Comparison of ENCODE assay signal across 26 cellular contexts in the genomic region with DNA sequence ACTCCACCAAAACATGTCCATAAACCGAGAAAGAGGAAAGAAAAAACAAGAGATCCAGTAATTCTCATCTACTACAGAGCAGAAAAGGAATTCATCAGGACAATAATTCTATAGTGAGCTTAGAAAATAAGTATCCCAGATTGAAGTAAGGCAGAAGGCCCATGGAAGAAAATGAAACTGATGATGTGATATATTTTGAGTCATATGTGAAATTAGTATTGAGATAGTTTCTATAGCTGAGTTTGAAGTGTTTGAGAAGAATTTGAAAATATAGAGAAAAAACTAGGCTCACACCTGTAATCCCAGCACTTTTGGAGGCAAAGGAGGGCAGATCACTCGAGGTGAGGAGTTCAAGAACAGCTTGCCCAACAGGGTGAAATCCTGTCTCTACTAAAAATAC. TPM values are rescaled to one million over a fixed set of nuclear protein-coding genes. Genes with fewer than 3 reads are reported as not detected.
DNase-seq lines count a peak whose midpoint lies in the region; ATAC-seq and TF ChIP-seq lines count a peak whose summit lies in the region.
"Had no signal": no experiment of that assay in that cellular context is flagged by ENCODE, and none has a peak within 500 bp of the region (broad histone marks: within the 10 kb centered on the region; RNA-seq: fewer than 3 reads in every experiment).

No MANE protein-coding gene starts in this region.

- no peaks in the 10 kb centered on the region for H3K9me3 ChIP-seq in endodermal cell (ENCODE audit: control insufficient read depth, low read length)
- no peaks in the 10 kb centered on the region for H3K9me3 ChIP-seq in right atrium auricular region
- H3K9me3 ChIP-seq in OCI-LY7 (ENCODE audit: low read length) = no peaks in the 10 kb centered on the region
- H3K9me3 ChIP-seq: right lobe of liver had no signal

- no peak overlapping the region for H3K4me2 ChIP-seq in OCI-LY7 (ENCODE audit: low read length)

- no peak overlapping the region for H3K4me3 Mint-ChIP-seq in stimulated activated naive CD8-positive, alpha-beta T cell treated with anti-CD3 and anti-CD28 coated beads, Interleukin-15, Interleukin-2, amounts not matched to agents 100 ng/mL and 50 ng/mL, for 24 hours
- no peak overlapping the region for H3K4me3 Mint-ChIP-seq in activated naive CD8-positive, alpha-beta T cell
- no peak overlapping the region for H3K4me3 Mint-ChIP-seq in endodermal cell
- H3K4me3 Mint-ChIP-seq: activated T-helper 1 cell treated with anti-CD3 and anti-CD28 coated beads, Interleukin-12 subunit alpha, Interleukin-12 subunit beta, Interleukin-2, Interleukin-4 antibody, amounts not matched to agents 30 ng/mL and 10 ng/mL and 1 ng/mL, durations not matched to agents 14 hours and 24 hours and 36 hours; CD8-positive, alpha-beta T cell; mesothelial cell of epicardium; nephron had no signal

- H3K9me2 ChIP-seq in OCI-LY7 (ENCODE audit: insufficient read depth, low read length) = no peaks in the 10 kb centered on the region

- POLR2A ChIA-PET in OCI-LY7 (lab: Charles Lee) = interaction anchor here (0.5 kb wide), 1 partner anchor 304 kb away, joined by 4 read pairs; no protein-coding TSS in a partner anchor

- BruUV-seq in OCI-LY7 (replicated peaks; lab: Mats Ljungman, UMichigan) = no TSS peak

- H3K27ac Mint-ChIP-seq in stimulated activated naive CD8-positive, alpha-beta T cell treated with anti-CD3 and anti-CD28 coated beads, Interleukin-15, Interleukin-2, amounts not matched to agents 100 ng/mL and 50 ng/mL, for 24 hours = peak overlapping the region; percentile 76
- H3K27ac Mint-ChIP-seq in activated naive CD8-positive, alpha-beta T cell = peak overlapping the region; percentile 79
- no peak overlapping the region for H3K27ac Mint-ChIP-seq in endodermal cell
- H3K27ac Mint-ChIP-seq: activated T-helper 1 cell treated with anti-CD3 and anti-CD28 coated beads, Interleukin-12 subunit alpha, Interleukin-12 subunit beta, Interleukin-2, Interleukin-4 antibody, amounts not matched to agents 30 ng/mL and 10 ng/mL and 1 ng/mL, durations not matched to agents 14 hours and 24 hours and 36 hours; CD8-positive, alpha-beta T cell; nephron had no signal

- H3K27me3 ChIP-seq in endodermal cell (ENCODE audit: control insufficient read depth, insufficient read depth, low read length, poor library complexity, severe bottlenecking) (no peaks in the 10 kb centered on the region), right atrium auricular region (no peaks in the 10 kb centered on the region)
- H3K27me3 ChIP-seq: right lobe of liver had no signal

- H2AFZ ChIP-seq in OCI-LY7 (ENCODE audit: low read length) = no peak overlapping the region
- H2AFZ ChIP-seq: parathyroid adenoma had no signal

- no peak overlapping the region for H3K9ac ChIP-seq in endodermal cell (ENCODE audit: extremely low read depth, low read length, poor library complexity, severe bottlenecking)
- H3K9ac ChIP-seq: parathyroid adenoma had no signal

- peaks cover 45% of the 10 kb centered on the region for H4K20me1 ChIP-seq in OCI-LY7 (ENCODE audit: insufficient read depth, low read length)

- H3K4me1 Mint-ChIP-seq in stimulated activated naive CD8-positive, alpha-beta T cell treated with anti-CD3 and anti-CD28 coated beads, Interleukin-15, Interleukin-2, amounts not matched to agents 100 ng/mL and 50 ng/mL, for 24 hours (ENCODE audit: low read depth) = peaks cover 52% of the 10 kb centered on the region
- H3K4me1 Mint-ChIP-seq in activated naive CD8-positive, alpha-beta T cell (ENCODE audit: low read depth) = peaks cover 52% of the 10 kb centered on the region
- H3K4me1 Mint-ChIP-seq in endodermal cell = peaks cover 5% of the 10 kb centered on the region
- H3K4me1 Mint-ChIP-seq: mesothelial cell of epicardium, nephron had no signal

- no peaks in the 10 kb centered on the region for H3K9me3 Mint-ChIP-seq in stimulated activated naive CD8-positive, alpha-beta T cell treated with anti-CD3 and anti-CD28 coated beads, Interleukin-15, Interleukin-2, amounts not matched to agents 100 ng/mL and 50 ng/mL, for 24 hours
- no peaks in the 10 kb centered on the region for H3K9me3 Mint-ChIP-seq in activated naive CD8-positive, alpha-beta T cell (ENCODE audit: low read depth)
- H3K9me3 Mint-ChIP-seq in endodermal cell = no peaks in the 10 kb centered on the region
- H3K9me3 Mint-ChIP-seq: activated T-helper 1 cell treated with anti-CD3 and anti-CD28 coated beads, Interleukin-12 subunit alpha, Interleukin-12 subunit beta, Interleukin-2, Interleukin-4 antibody, amounts not matched to agents 30 ng/mL and 10 ng/mL and 1 ng/mL, durations not matched to agents 14 hours and 24 hours and 36 hours; CD8-positive, alpha-beta T cell; mesothelial cell of epicardium; nephron had no signal

- 69 to 75% methylated on average over 1 to 2 of the region's 2 CpGs for WGBS in endodermal cell (ENCODE audit: insufficient coverage in 1 of 2, insufficient read length in 1 of 2), 2 experiments

- no peak for ATAC-seq in stimulated activated naive CD8-positive, alpha-beta T cell treated with anti-CD3 and anti-CD28 coated beads, Interleukin-15, Interleukin-2, amounts not matched to agents 100 U/mL and 50 U/mL, for 24 hours
- ATAC-seq in HG03571 (IDR thresholded peaks at IDR 0.05; ENCODE audit: unreplicated experiment) = no peak
- ATAC-seq: CD8-positive, alpha-beta T cell; left ventricle myocardium superior; right lobe of liver; SK-N-SH treated with all-trans-retinoic acid at 6 μM for 48 hours had no signal

- TF ChIP-seq CTCF in endodermal cell (conservative IDR thresholded peaks at IDR 0.05) (no peak), right atrium auricular region (IDR thresholded peaks at IDR 0.05) (no peak), OCI-LY7 (conservative IDR thresholded peaks at IDR 0.05; ENCODE audit: low read length) (no peak)

- H3K27ac ChIP-seq in endodermal cell (ENCODE audit: low read depth, low read length) (no peak overlapping the region), right atrium auricular region (no peak overlapping the region), OCI-LY7 (ENCODE audit: low read depth, low read length, poor library complexity, severe bottlenecking) (no peak overlapping the region)
- H3K27ac ChIP-seq: parathyroid adenoma, right lobe of liver had no signal

- H3K36me3 Mint-ChIP-seq in stimulated activated naive CD8-positive, alpha-beta T cell treated with anti-CD3 and anti-CD28 coated beads, Interleukin-15, Interleukin-2, amounts not matched to agents 100 ng/mL and 50 ng/mL, for 24 hours (ENCODE audit: low read depth) = peaks cover 79% of the 10 kb centered on the region
- peaks cover 10% of the 10 kb centered on the region for H3K36me3 Mint-ChIP-seq in activated naive CD8-positive, alpha-beta T cell
- H3K36me3 Mint-ChIP-seq in endodermal cell (ENCODE audit: low read depth) = peaks cover 69% of the 10 kb centered on the region

- CTCF ChIA-PET in OCI-LY7 (lab: Charles Lee; ENCODE audit: unreplicated experiment) = no interaction called here

- no peak for DNase-seq in stimulated activated naive CD8-positive, alpha-beta T cell treated with anti-CD3 and anti-CD28 coated beads, Interleukin-15, Interleukin-2, amounts not matched to agents 100 U/mL and 50 U/mL, for 24 hours
- DNase-seq in endodermal cell (peak; percentile 16), right atrium auricular region (ENCODE audit: low spot score) (no peak), OCI-LY7 (ENCODE audit: low spot score) (no peak)
- DNase-seq: activated CD4-positive, alpha-beta T cell treated with anti-CD3 and anti-CD28 coated beads, Interleukin-2, amount 50 U/mL, for 4 hours; amniotic stem cell; CD8-positive, alpha-beta T cell; left ventricle myocardium superior; NCI-H1092; NCI-H187 treated with DMSO at 0.1 percent for 48 hours; NCI-H526 treated with DMSO at 0.1 percent for 48 hours; right lobe of liver; stimulated activated CD4-positive, alpha-beta T cell treated with anti-CD3 and anti-CD28 coated beads, Interleukin-4, amount 100 ng/mL, for 4 hours; stimulated activated naive CD4-positive, alpha-beta T cell treated with Interleukin-2 at 50 U/mL for 16 hours; trophoblast cell had no signal

- no peaks in the 10 kb centered on the region for H3K4me1 ChIP-seq in endodermal cell (ENCODE audit: control insufficient read depth, insufficient read depth, low read length)
- H3K4me1 ChIP-seq in right atrium auricular region = peaks cover 0 to 15% of the 10 kb centered on the region in 2 donors
- peaks cover 4% of the 10 kb centered on the region for H3K4me1 ChIP-seq in OCI-LY7 (ENCODE audit: insufficient read depth, low read length, poor library complexity, severe bottlenecking)
- H3K4me1 ChIP-seq: right lobe of liver had no signal

- H3K4me3 ChIP-seq in endodermal cell (ENCODE audit: low read length) = no peak overlapping the region
- no peak overlapping the region for H3K4me3 ChIP-seq in right atrium auricular region
- no peak overlapping the region for H3K4me3 ChIP-seq in OCI-LY7 (ENCODE audit: low read depth, low read length, poor library complexity, severe bottlenecking)
- H3K4me3 ChIP-seq: right lobe of liver had no signal

- H3K36me3 ChIP-seq in endodermal cell (ENCODE audit: control insufficient read depth, insufficient read depth, low read length) = peaks cover 74% of the 10 kb centered on the region
- peaks cover 55% of the 10 kb centered on the region for H3K36me3 ChIP-seq in right atrium auricular region
- H3K36me3 ChIP-seq in OCI-LY7 (ENCODE audit: insufficient read depth, low read length) = peaks cover 95% of the 10 kb centered on the region

- intact Hi-C loops in OCI-LY7 (cut with micrococcal nuclease; ENCODE audit: unreplicated experiment) = no loop called here

- no peaks in the 10 kb centered on the region for H3K27me3 Mint-ChIP-seq in stimulated activated naive CD8-positive, alpha-beta T cell treated with anti-CD3 and anti-CD28 coated beads, Interleukin-15, Interleukin-2, amounts not matched to agents 100 ng/mL and 50 ng/mL, for 24 hours
- H3K27me3 Mint-ChIP-seq in activated naive CD8-positive, alpha-beta T cell = no peaks in the 10 kb centered on the region
- no peaks in the 10 kb centered on the region for H3K27me3 Mint-ChIP-seq in endodermal cell (ENCODE audit: insufficient read depth)

- H3K79me2 ChIP-seq in OCI-LY7 (ENCODE audit: insufficient read depth, low read depth, low read length) = peaks cover 70% of the 10 kb centered on the region

RNA-seq across cellular contexts. Expression of a gene that starts 19.7 kb away (rescaled TPM):
- total RNA-seq in endodermal cell = 100 to 1,000 TPM; 122 to 169 TPM
- polyA plus RNA-seq in endodermal cell (2013, experiment 1 of 2) = 252 TPM
- 214 TPM for polyA plus RNA-seq in endodermal cell (2013, experiment 2 of 2)
- total RNA-seq in right atrium auricular region = 10 to 100 TPM; 19.6 to 31.3 TPM
- total RNA-seq in OCI-LY7 (2014; rRNA removed; shearing (Covaris generic)) = 109 and 190 TPM in 2 replicates
- 190 and 206 TPM in 2 replicates for total RNA-seq in OCI-LY7 (2022)

RNA-seq across cellular contexts. Expression of a gene that starts 28.2 kb away (rescaled TPM):
- total RNA-seq in endodermal cell = not detected
- polyA plus RNA-seq in endodermal cell (2013, experiment 1 of 2) = not detected
- not detected for polyA plus RNA-seq in endodermal cell (2013, experiment 2 of 2)
- total RNA-seq in right atrium auricular region = not detected
- total RNA-seq in OCI-LY7 (2014; rRNA removed; shearing (Covaris generic)) = 0.18 TPM in 1 of 2 replicates, not detected in the other
- not detected in 2 replicates for total RNA-seq in OCI-LY7 (2022)
- total RNA-seq: activated T-helper 1 cell treated with anti-CD3 and anti-CD28 coated beads, Interleukin-12 subunit alpha, Interleukin-12 subunit beta, Interleukin-2, Interleukin-4 antibody, amounts not matched to agents 30 ng/mL and 10 ng/mL and 1 ng/mL, durations not matched to agents 14 hours and 24 hours and 36 hours; CD8-positive, alpha-beta T cell; dermis microvascular lymphatic vessel endothelial cell; glomerular endothelial cell; left ventricle myocardium superior; mesothelial cell of epicardium; T-helper 2 cell treated with Interferon-gamma antibody and Interleukin-4, amounts not matched to agents 100 ng/mL and 5 ng/mL, for 36 hours had no signal

RNA-seq across cellular contexts. Expression of a gene that starts 31.4 kb away (rescaled TPM):
- total RNA-seq in endodermal cell (10 to 100 TPM; 44.9 to 60.3 TPM), right atrium auricular region (10 to 100 TPM; 30.5 to 33.8 TPM), OCI-LY7 (2022) (47.9 and 50.4 TPM in 2 replicates)
- 38.1 TPM for polyA plus RNA-seq in endodermal cell (2013, experiment 1 of 2)
- polyA plus RNA-seq in endodermal cell (2013, experiment 2 of 2) = 37.3 TPM
- 25.7 and 27.7 TPM in 2 replicates for total RNA-seq in OCI-LY7 (2014; rRNA removed; shearing (Covaris generic))
